9 cellular contexts compared by ENCODE assay signal in the genomic region with DNA sequence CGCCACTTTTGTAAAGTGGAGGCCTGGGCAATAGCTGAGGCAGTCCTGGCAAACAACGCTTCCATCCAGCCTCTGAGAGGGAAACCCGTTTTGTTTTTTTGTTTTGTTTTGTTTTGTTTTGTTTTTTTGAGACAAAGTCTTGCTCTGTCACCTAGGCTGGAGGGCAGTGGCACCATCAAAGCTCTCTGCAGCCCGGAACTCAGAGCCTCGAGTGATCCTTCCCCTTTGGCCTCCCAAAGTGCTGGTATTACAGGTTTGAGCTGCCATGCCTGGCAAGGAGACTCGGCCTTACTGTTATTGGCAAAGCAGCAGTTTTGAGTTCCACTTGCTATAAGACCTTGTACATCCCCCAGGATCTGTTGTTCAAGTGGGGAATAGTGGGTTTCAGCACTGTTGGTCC.
"Had no signal": no experiment of that assay in that cellular context is flagged by ENCODE, and none has a peak within 500 bp of the region (broad histone marks: within the 10 kb centered on the region; RNA-seq: fewer than 3 reads in every experiment).

No MANE protein-coding gene starts in this region.

- ATAC-seq: HCT116, K562 had no signal

- H3K9ac ChIP-seq: GM23248 had no signal

- H2AFZ ChIP-seq: GM23248 had no signal

- H3K9me3 ChIP-seq: HAP-1 had no signal

- FAIRE-seq: K562 had no signal

- H3K36me3 ChIP-seq: HAP-1 had no signal

- H3K4me1 ChIP-seq: HAP-1 had no signal

- DNase-seq: GM23248, GOT3, H7, HFFc6, IMR-90 had no signal

- H3K4me3 ChIP-seq: GM23248, HAP-1, K562 had no signal

- H3K27ac ChIP-seq: GM23248, HL-60 had no signal
